ENCODE assay signal across 26 cellular contexts in genomic region chr18:59873616-59874015, GRCh38. TPM values are rescaled to one million over a fixed set of nuclear protein-coding genes. Genes with fewer than 3 reads are reported as not detected.
DNase-seq lines count a peak whose midpoint lies in the region; ATAC-seq and TF ChIP-seq lines count a peak whose summit lies in the region.
"Had no signal": no experiment of that assay in that cellular context is flagged by ENCODE, and none has a peak within 500 bp of the region (broad histone marks: within the 10 kb centered on the region; RNA-seq: fewer than 3 reads in every experiment).

No MANE protein-coding gene starts in this region.

- intact Hi-C loops in thyroid gland (cut with DNase I): no loop called here

- no peaks in the 10 kb centered on the region for H3K23me2 ChIP-seq in H9 (ENCODE audit: insufficient read length, low read depth, low read length, poor library complexity, severe bottlenecking)

- H3T11ph ChIP-seq in H9 (ENCODE audit: low read length): no peak overlapping the region

- H3K4me2 ChIP-seq in BLaER1: peak overlapping the region; percentile 57
- no peak overlapping the region for H3K4me2 ChIP-seq in H9 (ENCODE audit: insufficient read depth, insufficient read length, low read length)

- H3K27ac ChIP-seq in BLaER1 (0 out of 2 replicates have a peak overlapping the region, but pooled peaks have one; percentile 14), H9 (ENCODE audit: insufficient read length, low read depth, low read length) (no peak overlapping the region), thyroid gland (no peak overlapping the region)
- H3K27ac ChIP-seq: ascending aorta, C4-2B, esophagus muscularis mucosa, left lung, pancreas had no signal

- POLR2A ChIA-PET in WTC11 (lab: Charles Lee): interaction anchor here (1.2 to 2.0 kb wide), 3 partner anchors 10 to 31 kb away, joined by 3 to 10 read pairs (median 3); partner anchors contain the start of gene PMAIP1

- H3K27ac Mint-ChIP-seq in H9 (peak overlapping the region; percentile 77 to 96 (median 84); a peak in 4 of 7 replicates), WTC11 (peak overlapping the region; percentile 93)
- H3K27ac Mint-ChIP-seq: activated CD4-positive, alpha-beta T cell treated with anti-CD3 and anti-CD28 coated beads, Interleukin-2, amount 10 ng/mL, durations not matched to agents 7 days and 5 days; activated CD8-positive, alpha-beta memory T cell treated with anti-CD3 and anti-CD28 coated beads, Interleukin-2, amount 10 ng/mL, durations not matched to agents 7 days and 5 days; activated naive CD4-positive, alpha-beta T cell treated with anti-CD3 and anti-CD28 coated beads, Interleukin-2, amount 50 U/mL, for 72 hours; mesothelial cell of epicardium; natural killer cell had no signal

- no peaks in the 10 kb centered on the region for H3K79me1 ChIP-seq in H9 (ENCODE audit: insufficient read depth, low read depth, low read length, poor library complexity, severe bottlenecking)

- no peak overlapping the region for H3K4ac ChIP-seq in H9 (ENCODE audit: low read depth, low read length)

- no peak overlapping the region for H3K23ac ChIP-seq in H9 (ENCODE audit: insufficient read length, low read depth, low read length)

- TF ChIP-seq CTCF in H9 (conservative IDR thresholded peaks at IDR 0.05) (no peak), WTC11 (IDR thresholded peaks at IDR 0.05) (no peak), fibroblast of villous mesenchyme (IDR thresholded peaks at IDR 0.05; ENCODE audit: insufficient read depth, low read depth, low read length) (no peak), thyroid gland (IDR thresholded peaks at IDR 0.05) (no peak)

- ATAC-seq in WTC11 (no peak), HG02610 (IDR thresholded peaks at IDR 0.05; ENCODE audit: unreplicated experiment) (no peak), GM18505 (IDR thresholded peaks at IDR 0.05; ENCODE audit: unreplicated experiment) (no peak)
- ATAC-seq: activated CD8-positive, alpha-beta memory T cell treated with anti-CD3 and anti-CD28 coated beads, Interleukin-2, amount 10 ng/mL, durations not matched to agents 7 days and 5 days; activated naive CD4-positive, alpha-beta T cell treated with anti-CD3 and anti-CD28 coated beads, Interleukin-2, amount 50 U/mL, for 72 hours; left lung; natural killer cell; pancreas had no signal

- H2BK5ac ChIP-seq in H9 (ENCODE audit: insufficient read length, low read length): no peak overlapping the region

- H3K36me3 ChIP-seq in BLaER1: no peaks in the 10 kb centered on the region
- H3K36me3 ChIP-seq in thyroid gland: no peaks in the 10 kb centered on the region
- H3K36me3 ChIP-seq: ascending aorta, esophagus muscularis mucosa, left lung, pancreas, sigmoid colon had no signal

- H3K4me3 ChIP-seq in BLaER1 (no peak overlapping the region), fibroblast of villous mesenchyme (ENCODE audit: low read depth, low read length) (no peak overlapping the region), thyroid gland (replicated peaks in 1 of 3) (no peak overlapping the region)
- H3K4me3 ChIP-seq: ascending aorta, esophagus muscularis mucosa, left lung, pancreas, sigmoid colon had no signal

- CTCF ChIA-PET in WTC11 (lab: Charles Lee): interaction anchor here (0.7 to 1.8 kb wide), 3 partner anchors 8 to 50 kb away, joined by 3 to 4 read pairs (median 3); no protein-coding TSS in a partner anchor

- H2BK12ac ChIP-seq in H9 (ENCODE audit: insufficient read length, low read depth, low read length): peak overlapping the region; percentile 94

- H2BK20ac ChIP-seq in H9 (ENCODE audit: low read depth, low read length, poor library complexity, severe bottlenecking): no peak overlapping the region

- H3K18ac ChIP-seq in H9 (ENCODE audit: insufficient read length, low read depth, low read length): no peak overlapping the region

- no peaks in the 10 kb centered on the region; the same call in 1 of the 2 replicates for H3K27me3 Mint-ChIP-seq in H9 (ENCODE audit: low read depth)
- H3K27me3 Mint-ChIP-seq in WTC11 (ENCODE audit: low read depth): no peaks in the 10 kb centered on the region
- H3K27me3 Mint-ChIP-seq: activated CD4-positive, alpha-beta T cell treated with anti-CD3 and anti-CD28 coated beads, Interleukin-2, amount 10 ng/mL, durations not matched to agents 7 days and 5 days had no signal

- peaks cover 4% of the 10 kb centered on the region; the same call in 1 of the 2 replicates for H3K9me3 ChIP-seq in BLaER1
- H3K9me3 ChIP-seq in H9 (ENCODE audit: control insufficient read depth, low read depth, low read length): no peaks in the 10 kb centered on the region
- H3K9me3 ChIP-seq in thyroid gland: no peaks in the 10 kb centered on the region
- H3K9me3 ChIP-seq: ascending aorta, esophagus muscularis mucosa, left lung, pancreas, sigmoid colon had no signal

- H4K20me1 ChIP-seq in BLaER1: no peaks in the 10 kb centered on the region
- no peaks in the 10 kb centered on the region for H4K20me1 ChIP-seq in H9 (ENCODE audit: control insufficient read depth, insufficient read depth, insufficient read length)

- no peak overlapping the region for H4K8ac ChIP-seq in H9 (replicated peaks; ENCODE audit: insufficient read length, low read depth, low read length)

- no peak overlapping the region for H4K5ac ChIP-seq in H9 (ENCODE audit: insufficient read length, low read depth, low read length)

- no peak for DNase-seq in H9
- no peak for DNase-seq in WTC11 (ENCODE audit: low spot score)
- peak; percentile 57 for DNase-seq in fibroblast of villous mesenchyme (ENCODE audit: low read depth)
- DNase-seq in activated T-cell treated with anti-CD3 and anti-CD28 coated beads, Interleukin-2, amount 50 U/mL, for 48 hours: no peak
- DNase-seq in thyroid gland: no peak
- DNase-seq: activated CD4-positive, alpha-beta T cell treated with anti-CD3 and anti-CD28 coated beads, Interleukin-2, amount 10 ng/mL, durations not matched to agents 7 days and 5 days; activated CD8-positive, alpha-beta memory T cell treated with anti-CD3 and anti-CD28 coated beads, Interleukin-2, amount 10 ng/mL, durations not matched to agents 7 days and 5 days; Calu3; cerebellar nuclear complex; effector CD8-positive, alpha-beta T cell; left lung; natural killer cell; NCI-H1105; NCI-H2081; NCI-H446 treated with DMSO at 0.1 percent for 48 hours; pancreas; SHP77 treated with DMSO at 0.1 percent for 48 hours; sigmoid colon had no signal

- no peak overlapping the region for H3K56ac ChIP-seq in H9 (ENCODE audit: insufficient read length, low read depth, low read length)

- H3K4me1 ChIP-seq in BLaER1 (peaks cover 58% of the 10 kb centered on the region), H9 (ENCODE audit: insufficient read depth, low read length) (peaks cover 6% of the 10 kb centered on the region; the same call in 1 of the 2 replicates), thyroid gland (peaks cover 2 to 5% of the 10 kb centered on the region in 2 donors)
- H3K4me1 ChIP-seq: ascending aorta, esophagus muscularis mucosa, pancreas had no signal

- H2BK120ac ChIP-seq in H9 (ENCODE audit: low read depth, low read length, poor library complexity, severe bottlenecking): no peak overlapping the region

- no peak overlapping the region for H3K14ac ChIP-seq in H9 (ENCODE audit: insufficient read depth, low read length)

- H3K36me3 Mint-ChIP-seq in H9 (ENCODE audit: insufficient read depth in 1 of 3, low read depth in 3 of 3): no peaks in the 10 kb centered on the region
- peaks cover 2% of the 10 kb centered on the region; the same call in 1 of the 2 replicates for H3K36me3 Mint-ChIP-seq in WTC11
- H3K36me3 Mint-ChIP-seq: activated CD8-positive, alpha-beta memory T cell treated with anti-CD3 and anti-CD28 coated beads, Interleukin-2, amount 10 ng/mL, durations not matched to agents 7 days and 5 days; activated naive CD4-positive, alpha-beta T cell treated with anti-CD3 and anti-CD28 coated beads, Interleukin-2, amount 50 U/mL, for 72 hours; mesothelial cell of epicardium; natural killer cell had no signal

- H3K9me3 Mint-ChIP-seq in H9 (no peaks in the 10 kb centered on the region), WTC11 (peaks cover 8% of the 10 kb centered on the region)
- H3K9me3 Mint-ChIP-seq: activated CD4-positive, alpha-beta T cell treated with anti-CD3 and anti-CD28 coated beads, Interleukin-2, amount 10 ng/mL, durations not matched to agents 7 days and 5 days; activated naive CD4-positive, alpha-beta T cell treated with anti-CD3 and anti-CD28 coated beads, Interleukin-2, amount 50 U/mL, for 72 hours; mesothelial cell of epicardium; natural killer cell had no signal

- H2AK5ac ChIP-seq in H9 (ENCODE audit: insufficient read length, low read length): no peak overlapping the region

- H3K27me3 ChIP-seq in BLaER1 (no peaks in the 10 kb centered on the region), H9 (ENCODE audit: insufficient read depth, low read length) (no peaks in the 10 kb centered on the region), thyroid gland (no peaks in the 10 kb centered on the region)
- H3K27me3 ChIP-seq: ascending aorta, esophagus muscularis mucosa, left lung, pancreas, sigmoid colon had no signal

- no CpG with 5 or more reads among the region's 1 CpG for WGBS in H9 (ENCODE audit: extremely low coverage, insufficient read length, low lambda C conversion rate)
- WGBS in thyroid gland, 2 donors: 49 to 60% methylated on average over 1 of the region's 1 CpG

- no peak overlapping the region for H3K4me3 Mint-ChIP-seq in H9
- H3K4me3 Mint-ChIP-seq in WTC11: no peak overlapping the region
- H3K4me3 Mint-ChIP-seq: activated CD4-positive, alpha-beta T cell treated with anti-CD3 and anti-CD28 coated beads, Interleukin-2, amount 10 ng/mL, durations not matched to agents 7 days and 5 days; activated CD8-positive, alpha-beta memory T cell treated with anti-CD3 and anti-CD28 coated beads, Interleukin-2, amount 10 ng/mL, durations not matched to agents 7 days and 5 days; mesothelial cell of epicardium; natural killer cell had no signal

- no peak overlapping the region for H2AFZ ChIP-seq in H9 (ENCODE audit: low read length)

- no peaks in the 10 kb centered on the region for H3K79me2 ChIP-seq in H9 (ENCODE audit: insufficient read depth, low read length)

- H4K91ac ChIP-seq in H9 (ENCODE audit: insufficient read length, low read depth, low read length): no peak overlapping the region

- TF ChIP-seq POLR2A in thyroid gland (IDR thresholded peaks at IDR 0.05) (no peak), GM18505 (IDR thresholded peaks at IDR 0.05; ENCODE audit: borderline replicate concordance, extremely low read depth, insufficient read depth, insufficient read length) (no peak)

- H2BK15ac ChIP-seq in H9 (ENCODE audit: low read depth, low read length): no peak overlapping the region

- H3K9ac ChIP-seq in BLaER1 (no peak overlapping the region), H9 (ENCODE audit: extremely low read depth, insufficient read length, low read length) (no peak overlapping the region)

- H3K4me1 Mint-ChIP-seq in H9: peaks cover 30 to 32% of the 10 kb centered on the region in 2 experiments
- peaks cover 46% of the 10 kb centered on the region for H3K4me1 Mint-ChIP-seq in WTC11
- H3K4me1 Mint-ChIP-seq: mesothelial cell of epicardium had no signal

TF ChIP-seq in WTC11, 78 proteins besides CTCF, POLR2A, EP300 and RAD21:
- TF ChIP-seq FOXK1 (CRISPR knock-in tag; IDR thresholded peaks at IDR 0.05) (no peak), HMGA2 (CRISPR knock-in tag; IDR thresholded peaks at IDR 0.05) (no peak), GABPB1 (CRISPR knock-in tag; IDR thresholded peaks at IDR 0.05) (no peak)

RNA-seq across cellular contexts. Expression of gene PMAIP1, which starts 26.2 kb away (rescaled TPM):
- total RNA-seq in H9 (2021): 149 and 152 TPM in 2 replicates
- total RNA-seq in WTC11 (2021): 152 to 162 TPM (median 161 TPM) in 3 replicates
- total RNA-seq in fibroblast of villous mesenchyme: 25.4 and 25.5 TPM in 2 replicates
- 1 to 10 TPM; 1.1 to 2.3 (median 1.6) TPM for total RNA-seq in thyroid gland
- total RNA-seq: ascending aorta had no signal
